Comparison of ENCODE assay signal across 18 cellular contexts in genomic region chr2:38763226-38763625, GRCh38.
"Had no signal": no experiment of that assay in that cellular context is flagged by ENCODE, and none has a peak within 500 bp of the region (broad histone marks: within the 10 kb centered on the region; RNA-seq: fewer than 3 reads in every experiment).

No MANE protein-coding gene starts in this region.

- H3K4me1 Mint-ChIP-seq: endodermal cell, memory B cell, nephron progenitor cell had no signal

- ATAC-seq: activated T-cell treated with anti-CD3 and anti-CD28 coated beads, Interleukin-2, amount 50 U/mL, for 4 hours; body of pancreas; heart left ventricle; pancreas; psoas muscle had no signal

- H3K9me3 Mint-ChIP-seq: activated CD4-positive, alpha-beta memory T cell treated with anti-CD3 and anti-CD28 coated beads for 36 hours; activated naive CD4-positive, alpha-beta T cell treated with anti-CD3 and anti-CD28 coated beads, Interleukin-2, amount 10 ng/mL, durations not matched to agents 7 days and 5 days; activated T-cell treated with anti-CD3 and anti-CD28 coated beads, Interleukin-2, amount 50 U/mL, for 4 hours; endodermal cell; memory B cell; nephron progenitor cell; T-helper 2 cell treated with Interferon-gamma antibody and Interleukin-4, amounts not matched to agents 5 μg/mL and 100 μg/mL, for 36 hours had no signal

- H3K36me3 Mint-ChIP-seq: activated CD4-positive, alpha-beta memory T cell treated with anti-CD3 and anti-CD28 coated beads for 36 hours; activated naive CD4-positive, alpha-beta T cell treated with anti-CD3 and anti-CD28 coated beads, Interleukin-2, amount 10 ng/mL, durations not matched to agents 7 days and 5 days; memory B cell had no signal

- H3K27me3 Mint-ChIP-seq: activated CD4-positive, alpha-beta memory T cell treated with anti-CD3 and anti-CD28 coated beads for 36 hours; memory B cell had no signal

- H3K4me3 Mint-ChIP-seq: activated CD4-positive, alpha-beta memory T cell treated with anti-CD3 and anti-CD28 coated beads for 36 hours; activated naive CD4-positive, alpha-beta T cell treated with anti-CD3 and anti-CD28 coated beads, Interleukin-2, amount 10 ng/mL, durations not matched to agents 7 days and 5 days; activated T-cell treated with anti-CD3 and anti-CD28 coated beads, Interleukin-2, amount 50 U/mL, for 4 hours; endodermal cell; memory B cell; nephron progenitor cell; T-helper 2 cell treated with Interferon-gamma antibody and Interleukin-4, amounts not matched to agents 5 μg/mL and 100 μg/mL, for 36 hours had no signal

- H3K27ac Mint-ChIP-seq: activated CD4-positive, alpha-beta memory T cell treated with anti-CD3 and anti-CD28 coated beads for 36 hours; activated naive CD4-positive, alpha-beta T cell treated with anti-CD3 and anti-CD28 coated beads, Interleukin-2, amount 10 ng/mL, durations not matched to agents 7 days and 5 days; endodermal cell; memory B cell; nephron progenitor cell; T-helper 2 cell treated with Interferon-gamma antibody and Interleukin-4, amounts not matched to agents 5 μg/mL and 100 μg/mL, for 36 hours had no signal

- DNase-seq: activated CD4-positive, alpha-beta memory T cell treated with anti-CD3 and anti-CD28 coated beads for 36 hours; activated CD8-positive, alpha-beta memory T cell treated with anti-CD3 and anti-CD28 coated beads, Interleukin-2, amount 50 U/mL, for 4 hours; activated effector memory CD4-positive, alpha-beta T cell treated with Interleukin-2 at 50 U/mL for 16 hours; activated naive CD4-positive, alpha-beta T cell treated with anti-CD3 and anti-CD28 coated beads, Interleukin-2, amount 10 ng/mL, durations not matched to agents 7 days and 5 days; activated T-cell treated with anti-CD3 and anti-CD28 coated beads, Interleukin-2, amount 50 U/mL, for 4 hours; anterior cingulate cortex; body of pancreas; cortex of kidney; endodermal cell; esophagus squamous epithelium; heart left ventricle; nephron progenitor cell; pancreas; psoas muscle; stimulated activated CD4-positive, alpha-beta T cell treated with anti-CD3 and anti-CD28 coated beads, Interleukin-4, amount 100 ng/mL, for 24 hours; stomach had no signal
